27 cellular contexts compared by ENCODE assay signal in the genomic region with DNA sequence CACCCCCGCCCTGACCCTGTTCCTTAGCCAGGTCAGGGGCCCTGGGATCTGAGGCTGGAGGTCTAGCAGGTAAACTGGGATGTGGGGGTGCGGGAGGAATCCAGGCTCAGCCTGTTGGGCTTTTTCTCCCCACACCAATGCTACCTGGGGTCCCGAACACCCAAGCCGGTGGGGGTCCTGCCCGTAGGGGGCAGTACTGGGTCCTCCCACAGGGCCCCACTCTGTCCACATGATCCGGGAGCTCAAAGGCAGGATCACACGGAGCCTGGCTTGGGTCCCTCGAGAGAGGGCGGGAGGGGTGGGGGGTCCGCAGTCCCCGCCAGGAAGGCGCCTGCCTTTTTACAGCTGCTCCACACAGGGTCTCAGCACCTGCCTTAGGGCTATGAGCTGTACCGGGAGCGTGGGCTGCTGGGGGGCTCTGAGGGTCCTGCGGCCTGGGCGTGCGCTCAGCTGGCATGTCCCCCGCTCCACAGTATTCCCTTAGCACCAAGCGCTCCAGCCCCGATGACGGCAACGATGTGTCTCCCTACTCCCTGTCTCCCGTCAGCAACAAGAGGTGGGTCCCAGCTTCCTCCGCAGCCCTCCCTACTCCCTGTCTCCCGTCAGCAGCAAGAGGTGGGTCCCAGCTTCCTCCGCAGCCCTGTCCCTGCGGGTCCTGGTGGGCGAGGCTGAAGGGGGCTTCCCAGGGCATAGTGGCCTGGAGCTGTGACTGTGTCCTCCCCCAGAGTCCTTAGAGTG. TPM values are rescaled to one million over a fixed set of nuclear protein-coding genes. Genes with fewer than 3 reads are reported as not detected.
DNase-seq lines count a peak whose midpoint lies in the region; ATAC-seq, FAIRE-seq and TF ChIP-seq lines count a peak whose summit lies in the region.
"Had no signal": no experiment of that assay in that cellular context is flagged by ENCODE, and none has a peak within 500 bp of the region (broad histone marks: within the 10 kb centered on the region; RNA-seq: fewer than 3 reads in every experiment).

No MANE protein-coding gene starts in this region.

- H3K9me2 ChIP-seq in SU-DHL-6 (replicated peaks; ENCODE audit: insufficient read depth, low read length) (no peaks in the 10 kb centered on the region), GM23248 (ENCODE audit: insufficient read depth) (no peaks in the 10 kb centered on the region)

- in situ Hi-C loops in HepG2 (cut with HindIII; ENCODE audit: extremely low pct_ligation_motif_present, low pct_unique_long_range_greater_than_20kb) (no loop called here), GM23248 (cut with MboI) (no loop called here)

- TF ChIP-seq RAD21 in HepG2 (CRISPR knock-in tag; IDR thresholded peaks at IDR 0.05), result no peak

- H4K20me1 ChIP-seq in HepG2 (ENCODE audit: insufficient read depth, low read length) (0 out of 2 replicates have a peak, but pooled peaks cover 8% of the 10 kb centered on the region), SU-DHL-6 (ENCODE audit: low read depth, low read length) (no peaks in the 10 kb centered on the region), GM23248 (ENCODE audit: insufficient read depth) (no peaks in the 10 kb centered on the region)

- BruUV-seq in HepG2 (replicated peaks; lab: Mats Ljungman, UMichigan), result no TSS peak

- no peak for TF ChIP-seq EP300 in HepG2 (IDR thresholded peaks at IDR 0.05; ENCODE audit: low read depth in 2 of 2, low read length in 2 of 2)
- TF ChIP-seq EP300 in HepG2 (CRISPR knock-in tag; IDR thresholded peaks at IDR 0.05; ENCODE audit: borderline replicate concordance), result no peak

- H3K27me3 ChIP-seq in HepG2 (ENCODE audit: control insufficient read depth in 1 of 2, insufficient read depth in 2 of 2, low read length in 2 of 2) (no peaks in the 10 kb centered on the region), right lobe of liver (no peaks in the 10 kb centered on the region), SU-DHL-6 (ENCODE audit: low read length) (no peaks in the 10 kb centered on the region), GM23248 (replicated peaks; ENCODE audit: insufficient read depth) (no peaks in the 10 kb centered on the region)
- H3K27me3 ChIP-seq: adrenal gland, colonic mucosa, gastroesophageal sphincter, sigmoid colon, SJSA1, transverse colon had no signal

- H3K27ac ChIP-seq in HepG2 (ENCODE audit: extremely low read length, insufficient read depth, low read length), result no peak overlapping the region
- no peak overlapping the region for H3K27ac ChIP-seq in right lobe of liver
- no peak overlapping the region for H3K27ac ChIP-seq in SU-DHL-6 (ENCODE audit: low read depth, low read length)
- H3K27ac ChIP-seq in GM23248, result no peak overlapping the region
- H3K27ac ChIP-seq: A549, colonic mucosa, epithelial cell of prostate, gastroesophageal sphincter, PC-9, sigmoid colon, SJSA1, transverse colon had no signal

- POLR2A ChIA-PET in HepG2 (lab: Yijun Ruan, JAX), result no interaction called here

- H3K79me2 ChIP-seq in HepG2 (ENCODE audit: insufficient read depth, low read length), result peaks cover 2% of the 10 kb centered on the region
- H3K79me2 ChIP-seq in SU-DHL-6 (ENCODE audit: insufficient read depth, low read length), result 0 out of 2 replicates have a peak, but pooled peaks cover 6% of the 10 kb centered on the region
- H3K79me2 ChIP-seq in GM23248 (ENCODE audit: insufficient read depth), result peaks cover 23% of the 10 kb centered on the region

- H3K27me3 Mint-ChIP-seq in glutamatergic neuron (ENCODE audit: unreplicated experiment), result peaks cover 8% of the 10 kb centered on the region
- no peaks in the 10 kb centered on the region for H3K27me3 Mint-ChIP-seq in type B pancreatic cell
- H3K27me3 Mint-ChIP-seq: CD4-positive, alpha-beta T cell had no signal

- H3K4me2 ChIP-seq in HepG2 (ENCODE audit: low read depth, low read length), result no peak overlapping the region
- H3K4me2 ChIP-seq in SU-DHL-6 (ENCODE audit: low read depth, low read length, poor library complexity, severe bottlenecking), result no peak overlapping the region
- no peak overlapping the region for H3K4me2 ChIP-seq in GM23248 (ENCODE audit: unreplicated experiment)
- H3K4me2 ChIP-seq: A549, PC-9 had no signal

- H3K9ac ChIP-seq in HepG2 (ENCODE audit: insufficient read depth, low read depth, low read length) (no peak overlapping the region), SU-DHL-6 (ENCODE audit: low read length) (no peak overlapping the region), GM23248 (no peak overlapping the region)

- TF ChIP-seq POLR2A in HepG2 (IDR thresholded peaks at IDR 0.05; ENCODE audit: insufficient read depth in 1 of 2, low read depth in 2 of 2, low read length in 2 of 2), result no peak
- no peak for TF ChIP-seq POLR2A in right lobe of liver (IDR thresholded peaks at IDR 0.05)

- WGBS in HepG2 (ENCODE audit: low lambda C conversion rate), result 94% methylated on average over 16 of the region's 28 CpGs
- 90% methylated on average over 4 of the region's 28 CpGs for WGBS in right lobe of liver (ENCODE audit: insufficient coverage, low coverage, low lambda C conversion rate, missing lambda C conversion rate)
- 95 to 97% methylated on average over 23 to 28 of the region's 28 CpGs for WGBS in GM23248 (ENCODE audit: low coverage in 1 of 2, low lambda C conversion rate in 2 of 2, missing lambda C conversion rate in 2 of 2), 2 experiments

- H3K4me1 ChIP-seq in HepG2 (ENCODE audit: insufficient read depth, low read length) (no peaks in the 10 kb centered on the region), right lobe of liver (peaks cover 0 to 13% (median 0%) of the 10 kb centered on the region in 4 donors), GM23248 (ENCODE audit: insufficient read depth) (no peaks in the 10 kb centered on the region)
- H3K4me1 ChIP-seq: A549, colonic mucosa, gastroesophageal sphincter, sigmoid colon, SJSA1, transverse colon had no signal

- H3K4me1 Mint-ChIP-seq in glutamatergic neuron (ENCODE audit: low read depth, unreplicated experiment), result peaks cover 9% of the 10 kb centered on the region
- H3K4me1 Mint-ChIP-seq in type B pancreatic cell (ENCODE audit: unreplicated experiment), result no peaks in the 10 kb centered on the region

- H3K36me3 ChIP-seq in HepG2 (replicated peaks in 1 of 2; ENCODE audit: control insufficient read depth in 1 of 2, insufficient read depth in 2 of 2, low read length in 2 of 2) (peaks cover 32 to 44% of the 10 kb centered on the region in 2 experiments), right lobe of liver (peaks cover 5 to 42% (median 15%) of the 10 kb centered on the region in 4 donors), SU-DHL-6 (ENCODE audit: low read length) (no peaks in the 10 kb centered on the region), GM23248 (ENCODE audit: low read depth) (no peaks in the 10 kb centered on the region; the same call in 1 of the 2 replicates)

- H2AFZ ChIP-seq in HepG2 (ENCODE audit: low read length), result no peak overlapping the region
- H2AFZ ChIP-seq in SU-DHL-6 (ENCODE audit: low read depth, low read length, severe bottlenecking), result no peak overlapping the region
- H2AFZ ChIP-seq in GM23248, result no peak overlapping the region
- H2AFZ ChIP-seq: PC-9 had no signal

- H3F3A ChIP-seq in SU-DHL-6 (ENCODE audit: insufficient read depth), result no peaks in the 10 kb centered on the region
- H3F3A ChIP-seq in GM23248 (ENCODE audit: insufficient read depth), result no peaks in the 10 kb centered on the region

- peaks cover 8% of the 10 kb centered on the region for H3K9me3 Mint-ChIP-seq in glutamatergic neuron (ENCODE audit: unreplicated experiment)
- H3K9me3 Mint-ChIP-seq in type B pancreatic cell, result no peaks in the 10 kb centered on the region
- H3K9me3 Mint-ChIP-seq: activated T-helper 2 cell treated with anti-CD3 and anti-CD28 coated beads, Interferon-gamma antibody, Interleukin-2, Interleukin-4, amounts not matched to agents 10 μg/mL and 5 μg/mL and 100 μg/mL, durations not matched to agents 14 hours and 24 hours and 36 hours; CD4-positive, alpha-beta T cell had no signal

- DNase-seq in HepG2 (ENCODE audit: low spot score) (no peak), right lobe of liver (no peak), glutamatergic neuron (no peak), type B pancreatic cell (ENCODE audit: extremely low spot score, unreplicated experiment) (no peak), GM23248 (no peak), cardiac septum (ENCODE audit: low spot score) (no peak), ecto neural progenitor cell (ENCODE audit: low spot score) (no peak)
- DNase-seq: activated CD4-positive, alpha-beta T cell treated with anti-CD3 and anti-CD28 coated beads for 1 hour; adrenal gland; CD4-positive, alpha-beta T cell; colonic mucosa; DMS53; NCI-H1417 treated with DMSO at 0.1 percent for 48 hours; NCI-H774; occipital lobe; PC-9; sigmoid colon; stimulated activated CD4-positive, alpha-beta T cell treated with anti-CD3 and anti-CD28 coated beads, Interleukin-1b, Interleukin-23, amount 100 ng/mL, for 48 hours; stimulated activated naive CD8-positive, alpha-beta T cell treated with anti-CD3 and anti-CD28 coated beads, Interleukin-15, Interleukin-2, amounts not matched to agents 100 U/mL and 50 U/mL, for 24 hours; transverse colon had no signal

- H3K4me3 Mint-ChIP-seq in glutamatergic neuron (ENCODE audit: unreplicated experiment), result no peak overlapping the region
- no peak overlapping the region for H3K4me3 Mint-ChIP-seq in type B pancreatic cell
- H3K4me3 Mint-ChIP-seq: CD4-positive, alpha-beta T cell had no signal

- no peak overlapping the region for H3K4me3 ChIP-seq in HepG2 (replicated peaks in 1 of 3; ENCODE audit: insufficient read depth in 1 of 3, low read depth in 2 of 3, low read length in 3 of 3)
- H3K4me3 ChIP-seq in right lobe of liver, result no peak overlapping the region
- H3K4me3 ChIP-seq in SU-DHL-6 (ENCODE audit: insufficient read depth, low read length, poor library complexity, severe bottlenecking), result no peak overlapping the region
- H3K4me3 ChIP-seq in GM23248, result no peak overlapping the region
- H3K4me3 ChIP-seq: A549, adrenal gland, colonic mucosa, gastroesophageal sphincter, PC-9, sigmoid colon, SJSA1, transverse colon had no signal

- TF ChIP-seq CTCF in HepG2 (CRISPR knock-in tag; IDR thresholded peaks at IDR 0.05) (0 out of 2 replicates have a peak, but pooled peaks have one; percentile 14), right lobe of liver (IDR thresholded peaks at IDR 0.05) (no peak), SU-DHL-6 (IDR thresholded peaks at IDR 0.05; ENCODE audit: insufficient read depth, low read length, poor library complexity, severe bottlenecking) (peak; percentile 29), glutamatergic neuron (IDR thresholded peaks at IDR 0.05; ENCODE audit: partially characterized antibody, unreplicated experiment) (peak; percentile 25), type B pancreatic cell (conservative IDR thresholded peaks at IDR 0.05) (peak; percentile 57)

- no peaks in the 10 kb centered on the region for H3K9me3 ChIP-seq in HepG2 (ENCODE audit: low read length)
- no peaks in the 10 kb centered on the region for H3K9me3 ChIP-seq in right lobe of liver
- no peaks in the 10 kb centered on the region for H3K9me3 ChIP-seq in SU-DHL-6 (ENCODE audit: insufficient read depth, low read length)
- H3K9me3 ChIP-seq in GM23248 (ENCODE audit: low read depth), result no peaks in the 10 kb centered on the region
- H3K9me3 ChIP-seq: A549, adrenal gland, colonic mucosa, gastroesophageal sphincter, sigmoid colon, SJSA1, transverse colon had no signal

- intact Hi-C loops in HepG2 (cut with micrococcal nuclease; ENCODE audit: unreplicated experiment) (no loop called here), right lobe of liver (cut with DNase I) (no loop called here), cardiac septum (cut with DNase I) (no loop called here)

- no peak for FAIRE-seq in HepG2 (lab: Jason Lieb, UNC)
- FAIRE-seq: A549 had no signal

- no peak for ATAC-seq in HepG2
- no peak for ATAC-seq in right lobe of liver
- ATAC-seq: A549; gastroesophageal sphincter; left lobe of liver; stimulated activated naive CD8-positive, alpha-beta T cell treated with anti-CD3 and anti-CD28 coated beads, Interleukin-15, Interleukin-2, amounts not matched to agents 100 U/mL and 50 U/mL, for 24 hours had no signal

- peaks cover 5% of the 10 kb centered on the region for H3K36me3 Mint-ChIP-seq in glutamatergic neuron (ENCODE audit: unreplicated experiment)
- no peaks in the 10 kb centered on the region for H3K36me3 Mint-ChIP-seq in type B pancreatic cell

- CTCF ChIA-PET in HepG2 (lab: Yijun Ruan, JAX; ENCODE audit: low intra/inter-chr PET ratio, low total read pairs), result no interaction called here

- no peak overlapping the region for H3K27ac Mint-ChIP-seq in glutamatergic neuron (ENCODE audit: unreplicated experiment)
- H3K27ac Mint-ChIP-seq in type B pancreatic cell, result no peak overlapping the region
- H3K27ac Mint-ChIP-seq: activated T-helper 2 cell treated with anti-CD3 and anti-CD28 coated beads, Interferon-gamma antibody, Interleukin-2, Interleukin-4, amounts not matched to agents 10 μg/mL and 5 μg/mL and 100 μg/mL, durations not matched to agents 14 hours and 24 hours and 36 hours; CD4-positive, alpha-beta T cell had no signal

RNA-seq across cellular contexts. Expression of gene TEKTIP1, which starts 12.3 kb away (rescaled TPM):
- total RNA-seq in HepG2 (2016; rRNA removed; fragmentation: Illumina TruSeq; extraction: Trizol) (not detected in 2 replicates), right lobe of liver (1 to 10 TPM in 3 of 6 experiments, not detected in 3; 1.1 to 1.6 (median 1.3) TPM), glutamatergic neuron (ENCODE audit: unreplicated experiment) (2.5 TPM), type B pancreatic cell (ENCODE audit: low replicate concordance) (1.3 and 3.4 TPM in 2 replicates), cardiac septum (1.7 TPM)
- not detected in 2 replicates for total RNA-seq in HepG2 (2016; cell fraction: cytosol; rRNA removed; fragmentation: Illumina TruSeq; extraction: Trizol; ENCODE audit: low read depth)
- total RNA-seq in HepG2 (2016; cell fraction: insoluble cytoplasmic fraction; rRNA removed; fragmentation: Illumina TruSeq; extraction: Trizol), result not detected in 2 replicates
- not detected in 2 replicates for total RNA-seq in HepG2 (2016; cell fraction: membrane; rRNA removed; fragmentation: Illumina TruSeq; extraction: Trizol)
- not detected in 2 replicates for total RNA-seq in HepG2 (2016; cell fraction: nucleus; rRNA removed; fragmentation: Illumina TruSeq; extraction: Trizol)
- polyA plus RNA-seq in HepG2 (2011; rRNA removed) (not detected in 2 replicates), GM23248 (2016; fragmentation: Nextera tagmentation; extraction: Ambion mirVana) (0.33 TPM in 1 of 2 replicates, not detected in the other)
- not detected in 2 replicates for polyA plus RNA-seq in HepG2 (2011; cell fraction: cytosol; rRNA removed)
- 0.32 TPM in 1 of 2 replicates, not detected in the other for polyA plus RNA-seq in HepG2 (2011; cell fraction: nucleus; rRNA removed)
- polyA plus RNA-seq in HepG2 (2012), result 0.24 and 0.35 TPM in 2 replicates
- polyA plus RNA-seq in HepG2 (2016; cell fraction: cytosol; fragmentation: Illumina TruSeq; extraction: Trizol; ENCODE audit: low read depth), result not detected in 2 replicates
- polyA plus RNA-seq in HepG2 (2016; cell fraction: insoluble cytoplasmic fraction; fragmentation: Illumina TruSeq; extraction: Trizol; ENCODE audit: low read depth), result not detected in 2 replicates
- not detected in 2 replicates for polyA plus RNA-seq in HepG2 (2016; cell fraction: membrane; fragmentation: Illumina TruSeq; extraction: Trizol; ENCODE audit: low read depth)
- polyA plus RNA-seq in HepG2 (2016; cell fraction: nucleus; fragmentation: Illumina TruSeq; extraction: Trizol; ENCODE audit: insufficient read depth, low read depth), result not detected in 2 replicates
- not detected in 2 replicates for polyA minus RNA-seq in HepG2 (2011; rRNA and poly(A)+ RNA removed; ENCODE audit: low replicate concordance)
- not detected in 2 replicates for polyA minus RNA-seq in HepG2 (2011; cell fraction: cytosol; rRNA and poly(A)+ RNA removed)
- not detected in 2 replicates for polyA minus RNA-seq in HepG2 (2011; cell fraction: nucleus; rRNA and poly(A)+ RNA removed)
- total RNA-seq in GM23248 (2014; rRNA removed; shearing (Covaris generic)), result not detected in 2 replicates
- total RNA-seq: gastroesophageal sphincter, occipital lobe had no signal
- polyA plus RNA-seq: A549 had no signal

RNA-seq across cellular contexts. Expression of gene FZR1, which starts 20.6 kb away (rescaled TPM):
- total RNA-seq in HepG2 (2016; rRNA removed; fragmentation: Illumina TruSeq; extraction: Trizol) (18.3 and 29.0 TPM in 2 replicates), right lobe of liver (10 to 100 TPM; 18.7 to 34.1 (median 23.8) TPM), glutamatergic neuron (ENCODE audit: unreplicated experiment) (51.3 TPM), type B pancreatic cell (ENCODE audit: low replicate concordance) (59.4 and 63.2 TPM in 2 replicates), cardiac septum (23.8 TPM)
- total RNA-seq in HepG2 (2016; cell fraction: cytosol; rRNA removed; fragmentation: Illumina TruSeq; extraction: Trizol; ENCODE audit: low read depth), result 7.3 and 8.3 TPM in 2 replicates
- total RNA-seq in HepG2 (2016; cell fraction: insoluble cytoplasmic fraction; rRNA removed; fragmentation: Illumina TruSeq; extraction: Trizol), result 14.2 and 28.7 TPM in 2 replicates
- total RNA-seq in HepG2 (2016; cell fraction: membrane; rRNA removed; fragmentation: Illumina TruSeq; extraction: Trizol), result 11.9 and 12.1 TPM in 2 replicates
- total RNA-seq in HepG2 (2016; cell fraction: nucleus; rRNA removed; fragmentation: Illumina TruSeq; extraction: Trizol), result 13.9 and 16.7 TPM in 2 replicates
- polyA plus RNA-seq in HepG2 (2011; rRNA removed) (30.8 and 39.2 TPM in 2 replicates), GM23248 (2016; fragmentation: Nextera tagmentation; extraction: Ambion mirVana) (32.3 and 38.4 TPM in 2 replicates)
- polyA plus RNA-seq in HepG2 (2011; cell fraction: cytosol; rRNA removed), result 14.2 and 18.0 TPM in 2 replicates
- polyA plus RNA-seq in HepG2 (2011; cell fraction: nucleus; rRNA removed), result 95.9 and 102 TPM in 2 replicates
- 24.3 and 37.8 TPM in 2 replicates for polyA plus RNA-seq in HepG2 (2012)
- 1.6 and 2.9 TPM in 2 replicates for polyA plus RNA-seq in HepG2 (2016; cell fraction: cytosol; fragmentation: Illumina TruSeq; extraction: Trizol; ENCODE audit: low read depth)
- 17.3 and 26.9 TPM in 2 replicates for polyA plus RNA-seq in HepG2 (2016; cell fraction: insoluble cytoplasmic fraction; fragmentation: Illumina TruSeq; extraction: Trizol; ENCODE audit: low read depth)
- polyA plus RNA-seq in HepG2 (2016; cell fraction: membrane; fragmentation: Illumina TruSeq; extraction: Trizol; ENCODE audit: low read depth), result 6.0 and 6.7 TPM in 2 replicates
- 52.3 and 54.5 TPM in 2 replicates for polyA plus RNA-seq in HepG2 (2016; cell fraction: nucleus; fragmentation: Illumina TruSeq; extraction: Trizol; ENCODE audit: insufficient read depth, low read depth)
- polyA minus RNA-seq in HepG2 (2011; rRNA and poly(A)+ RNA removed; ENCODE audit: low replicate concordance), result 18.4 and 43.6 TPM in 2 replicates
- 15.1 and 16.5 TPM in 2 replicates for polyA minus RNA-seq in HepG2 (2011; cell fraction: cytosol; rRNA and poly(A)+ RNA removed)
- 17.9 and 24.6 TPM in 2 replicates for polyA minus RNA-seq in HepG2 (2011; cell fraction: nucleus; rRNA and poly(A)+ RNA removed)
- 36.5 and 61.3 TPM in 2 replicates for total RNA-seq in GM23248 (2014; rRNA removed; shearing (Covaris generic))

RNA-seq across cellular contexts. Expression of gene DOHH, which starts 26.2 kb away (rescaled TPM):
- total RNA-seq in HepG2 (2016; rRNA removed; fragmentation: Illumina TruSeq; extraction: Trizol) (10.3 and 13.7 TPM in 2 replicates), right lobe of liver (10 to 100 TPM in 1 of 6 experiments, 1 to 10 TPM in 5; 3.7 to 16.7 (median 4.9) TPM), glutamatergic neuron (ENCODE audit: unreplicated experiment) (8.5 TPM), type B pancreatic cell (ENCODE audit: low replicate concordance) (10.5 and 10.8 TPM in 2 replicates), cardiac septum (11.1 TPM)
- total RNA-seq in HepG2 (2016; cell fraction: cytosol; rRNA removed; fragmentation: Illumina TruSeq; extraction: Trizol; ENCODE audit: low read depth), result 2.2 TPM in 2 replicates
- total RNA-seq in HepG2 (2016; cell fraction: insoluble cytoplasmic fraction; rRNA removed; fragmentation: Illumina TruSeq; extraction: Trizol), result 10.1 and 13.2 TPM in 2 replicates
- 5.2 and 7.2 TPM in 2 replicates for total RNA-seq in HepG2 (2016; cell fraction: membrane; rRNA removed; fragmentation: Illumina TruSeq; extraction: Trizol)
- total RNA-seq in HepG2 (2016; cell fraction: nucleus; rRNA removed; fragmentation: Illumina TruSeq; extraction: Trizol), result 5.0 and 6.8 TPM in 2 replicates
- polyA plus RNA-seq in HepG2 (2011; rRNA removed) (3.5 and 4.8 TPM in 2 replicates), GM23248 (2016; fragmentation: Nextera tagmentation; extraction: Ambion mirVana) (15.0 and 16.9 TPM in 2 replicates)
- polyA plus RNA-seq in HepG2 (2011; cell fraction: cytosol; rRNA removed), result 4.6 and 9.1 TPM in 2 replicates
- polyA plus RNA-seq in HepG2 (2011; cell fraction: nucleus; rRNA removed), result 7.4 and 8.4 TPM in 2 replicates
- polyA plus RNA-seq in HepG2 (2012), result 4.7 and 7.0 TPM in 2 replicates
- polyA plus RNA-seq in HepG2 (2016; cell fraction: cytosol; fragmentation: Illumina TruSeq; extraction: Trizol; ENCODE audit: low read depth), result 1.5 and 2.2 TPM in 2 replicates
- 12.2 and 13.2 TPM in 2 replicates for polyA plus RNA-seq in HepG2 (2016; cell fraction: insoluble cytoplasmic fraction; fragmentation: Illumina TruSeq; extraction: Trizol; ENCODE audit: low read depth)
- polyA plus RNA-seq in HepG2 (2016; cell fraction: membrane; fragmentation: Illumina TruSeq; extraction: Trizol; ENCODE audit: low read depth), result 3.7 and 4.3 TPM in 2 replicates
- polyA plus RNA-seq in HepG2 (2016; cell fraction: nucleus; fragmentation: Illumina TruSeq; extraction: Trizol; ENCODE audit: insufficient read depth, low read depth), result 10.0 and 11.0 TPM in 2 replicates
- 5.5 and 8.1 TPM in 2 replicates for polyA minus RNA-seq in HepG2 (2011; rRNA and poly(A)+ RNA removed; ENCODE audit: low replicate concordance)
- polyA minus RNA-seq in HepG2 (2011; cell fraction: cytosol; rRNA and poly(A)+ RNA removed), result 4.5 and 6.8 TPM in 2 replicates
- 3.5 and 5.0 TPM in 2 replicates for polyA minus RNA-seq in HepG2 (2011; cell fraction: nucleus; rRNA and poly(A)+ RNA removed)
- 17.5 and 20.4 TPM in 2 replicates for total RNA-seq in GM23248 (2014; rRNA removed; shearing (Covaris generic))

RNA-seq across cellular contexts. Expression of gene MFSD12, which starts 30.7 kb away (rescaled TPM):
- 14.0 and 29.1 TPM in 2 replicates for total RNA-seq in HepG2 (2016; rRNA removed; fragmentation: Illumina TruSeq; extraction: Trizol)
- 9.9 and 10.2 TPM in 2 replicates for total RNA-seq in HepG2 (2016; cell fraction: cytosol; rRNA removed; fragmentation: Illumina TruSeq; extraction: Trizol; ENCODE audit: low read depth)
- 10.6 and 28.5 TPM in 2 replicates for total RNA-seq in HepG2 (2016; cell fraction: insoluble cytoplasmic fraction; rRNA removed; fragmentation: Illumina TruSeq; extraction: Trizol)
- 19.7 and 20.6 TPM in 2 replicates for total RNA-seq in HepG2 (2016; cell fraction: membrane; rRNA removed; fragmentation: Illumina TruSeq; extraction: Trizol)
- total RNA-seq in HepG2 (2016; cell fraction: nucleus; rRNA removed; fragmentation: Illumina TruSeq; extraction: Trizol), result 25.3 and 29.9 TPM in 2 replicates
- polyA plus RNA-seq in HepG2 (2011; rRNA removed), result 27.2 and 37.0 TPM in 2 replicates
- 16.9 and 29.1 TPM in 2 replicates for polyA plus RNA-seq in HepG2 (2011; cell fraction: cytosol; rRNA removed)
- 143 and 182 TPM in 2 replicates for polyA plus RNA-seq in HepG2 (2011; cell fraction: nucleus; rRNA removed)
- polyA plus RNA-seq in HepG2 (2012), result 21.1 and 40.6 TPM in 2 replicates
- 12.9 and 14.1 TPM in 2 replicates for polyA plus RNA-seq in HepG2 (2016; cell fraction: cytosol; fragmentation: Illumina TruSeq; extraction: Trizol; ENCODE audit: low read depth)
- 12.6 and 14.9 TPM in 2 replicates for polyA plus RNA-seq in HepG2 (2016; cell fraction: insoluble cytoplasmic fraction; fragmentation: Illumina TruSeq; extraction: Trizol; ENCODE audit: low read depth)
- polyA plus RNA-seq in HepG2 (2016; cell fraction: membrane; fragmentation: Illumina TruSeq; extraction: Trizol; ENCODE audit: low read depth), result 19.3 and 20.1 TPM in 2 replicates
- 55.9 and 62.9 TPM in 2 replicates for polyA plus RNA-seq in HepG2 (2016; cell fraction: nucleus; fragmentation: Illumina TruSeq; extraction: Trizol; ENCODE audit: insufficient read depth, low read depth)
- polyA minus RNA-seq in HepG2 (2011; rRNA and poly(A)+ RNA removed; ENCODE audit: low replicate concordance), result 76.5 and 865 TPM in 2 replicates
- polyA minus RNA-seq in HepG2 (2011; cell fraction: cytosol; rRNA and poly(A)+ RNA removed), result 29.2 and 33.3 TPM in 2 replicates
- 22.5 and 22.8 TPM in 2 replicates for polyA minus RNA-seq in HepG2 (2011; cell fraction: nucleus; rRNA and poly(A)+ RNA removed)
- total RNA-seq in right lobe of liver, result 100 to 1,000 TPM in 1 of 6 experiments, 10 to 100 TPM in 5; 23.8 to 114 (median 31.5) TPM
- 134 TPM for total RNA-seq in glutamatergic neuron (ENCODE audit: unreplicated experiment)
- total RNA-seq in type B pancreatic cell (ENCODE audit: low replicate concordance), result 74.1 and 80.9 TPM in 2 replicates
- total RNA-seq in GM23248 (2014; rRNA removed; shearing (Covaris generic)), result 67.9 and 73.9 TPM in 2 replicates
- 23.0 and 23.1 TPM in 2 replicates for polyA plus RNA-seq in GM23248 (2016; fragmentation: Nextera tagmentation; extraction: Ambion mirVana)
- 25.4 TPM for total RNA-seq in cardiac septum

RNA-seq across cellular contexts. Expression of gene SMIM44, which starts 43.4 kb away (rescaled TPM):
- not detected in 2 replicates for total RNA-seq in HepG2 (2016; rRNA removed; fragmentation: Illumina TruSeq; extraction: Trizol)
- total RNA-seq in HepG2 (2016; cell fraction: cytosol; rRNA removed; fragmentation: Illumina TruSeq; extraction: Trizol; ENCODE audit: low read depth), result not detected in 2 replicates
- total RNA-seq in HepG2 (2016; cell fraction: insoluble cytoplasmic fraction; rRNA removed; fragmentation: Illumina TruSeq; extraction: Trizol), result not detected in 2 replicates
- not detected in 2 replicates for total RNA-seq in HepG2 (2016; cell fraction: membrane; rRNA removed; fragmentation: Illumina TruSeq; extraction: Trizol)
- not detected in 2 replicates for total RNA-seq in HepG2 (2016; cell fraction: nucleus; rRNA removed; fragmentation: Illumina TruSeq; extraction: Trizol)
- polyA plus RNA-seq in HepG2 (2011; rRNA removed), result not detected in 2 replicates
- not detected in 2 replicates for polyA plus RNA-seq in HepG2 (2011; cell fraction: cytosol; rRNA removed)
- polyA plus RNA-seq in HepG2 (2011; cell fraction: nucleus; rRNA removed), result not detected in 2 replicates
- polyA plus RNA-seq in HepG2 (2012), result not detected in 2 replicates
- not detected in 2 replicates for polyA plus RNA-seq in HepG2 (2016; cell fraction: cytosol; fragmentation: Illumina TruSeq; extraction: Trizol; ENCODE audit: low read depth)
- polyA plus RNA-seq in HepG2 (2016; cell fraction: insoluble cytoplasmic fraction; fragmentation: Illumina TruSeq; extraction: Trizol; ENCODE audit: low read depth), result not detected in 2 replicates
- not detected in 2 replicates for polyA plus RNA-seq in HepG2 (2016; cell fraction: membrane; fragmentation: Illumina TruSeq; extraction: Trizol; ENCODE audit: low read depth)
- not detected in 2 replicates for polyA plus RNA-seq in HepG2 (2016; cell fraction: nucleus; fragmentation: Illumina TruSeq; extraction: Trizol; ENCODE audit: insufficient read depth, low read depth)
- polyA minus RNA-seq in HepG2 (2011; rRNA and poly(A)+ RNA removed; ENCODE audit: low replicate concordance), result not detected in 2 replicates
- polyA minus RNA-seq in HepG2 (2011; cell fraction: cytosol; rRNA and poly(A)+ RNA removed), result not detected in 2 replicates
- not detected in 2 replicates for polyA minus RNA-seq in HepG2 (2011; cell fraction: nucleus; rRNA and poly(A)+ RNA removed)
- total RNA-seq in right lobe of liver, result not detected
- total RNA-seq in glutamatergic neuron (ENCODE audit: unreplicated experiment), result not detected
- not detected in 2 replicates for total RNA-seq in type B pancreatic cell (ENCODE audit: low replicate concordance)
- total RNA-seq in GM23248 (2014; rRNA removed; shearing (Covaris generic)), result not detected in 2 replicates
- not detected in 2 replicates for polyA plus RNA-seq in GM23248 (2016; fragmentation: Nextera tagmentation; extraction: Ambion mirVana)
- not detected for total RNA-seq in cardiac septum
- total RNA-seq: activated T-helper 2 cell treated with anti-CD3 and anti-CD28 coated beads, Interferon-gamma antibody, Interleukin-2, Interleukin-4, amounts not matched to agents 10 μg/mL and 5 μg/mL and 100 μg/mL, durations not matched to agents 14 hours and 24 hours and 36 hours; adrenal gland; CD4-positive, alpha-beta T cell; gastroesophageal sphincter; left lobe of liver; occipital lobe; PC-9; sigmoid colon; SJSA1 had no signal
- polyA plus RNA-seq: A549, adrenal gland had no signal

Comparison
In these comparisons a context has a peak if more than half of its experiments do, and no peak if none do; other contexts are left out.
1. CTCF ChIP-seq: peak in HepG2 (single experiment), SU-DHL-6 (single experiment), glutamatergic neuron (single experiment) and type B pancreatic cell (single experiment); none in right lobe of liver (0 of 4).